In the genomic region with DNA sequence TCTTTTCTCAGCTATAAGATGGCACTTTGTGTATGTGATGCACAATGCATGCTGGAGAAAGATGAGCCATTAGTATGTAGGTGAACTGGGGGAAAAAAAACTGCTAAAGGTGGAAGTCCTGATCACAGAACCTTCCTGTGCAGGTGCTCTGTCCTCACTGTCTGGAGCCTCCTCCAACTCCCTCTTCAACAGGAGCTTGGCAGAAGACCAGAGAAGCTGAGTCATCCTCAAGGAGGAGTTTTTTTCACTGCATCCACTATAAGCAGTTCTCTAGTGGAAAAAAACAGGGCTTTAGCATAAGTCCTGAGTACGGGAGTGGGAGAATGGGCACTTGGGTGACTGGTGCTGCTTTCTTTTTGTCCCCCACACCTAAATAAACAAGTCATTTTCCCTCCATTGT, we compare ENCODE assay signal across 20 cellular contexts.
DNase-seq lines count a peak whose midpoint lies in the region; ATAC-seq and TF ChIP-seq lines count a peak whose summit lies in the region.
"Had no signal": no experiment of that assay in that cellular context is flagged by ENCODE, and none has a peak within 500 bp of the region (broad histone marks: within the 10 kb centered on the region; RNA-seq: fewer than 3 reads in every experiment).

No MANE protein-coding gene starts in this region.

- TF ChIP-seq CTCF in AG10803 (conservative IDR thresholded peaks at IDR 0.05; ENCODE audit: low read length) = no peak
- no peak for TF ChIP-seq CTCF in lower lobe of right lung (IDR thresholded peaks at IDR 0.05)
- TF ChIP-seq CTCF in spleen (IDR thresholded peaks at IDR 0.05 in 8 of 11, conservative IDR thresholded peaks at IDR 0.05 in 3 of 11) = no peak

- intact Hi-C loops in lower lobe of right lung (cut with DNase I) (no loop called here), spleen (cut with DNase I; ENCODE audit: low total_unique reads) (no loop called here), left ventricle myocardium superior (cut with micrococcal nuclease) (no loop called here)

- H3K36me3 ChIP-seq in lower lobe of right lung (no peaks in the 10 kb centered on the region), spleen (no peaks in the 10 kb centered on the region)

- H3K9me3 ChIP-seq in lower lobe of right lung = no peaks in the 10 kb centered on the region
- H3K9me3 ChIP-seq in spleen = peaks cover 0 to 7% (median 0%) of the 10 kb centered on the region in 8 donors

- H3K4me1 ChIP-seq in lower lobe of right lung = no peaks in the 10 kb centered on the region
- no peaks in the 10 kb centered on the region for H3K4me1 ChIP-seq in spleen

- peak; percentile 29 for DNase-seq in AG10803 (ENCODE audit: low read depth)
- DNase-seq in HT1080 (ENCODE audit: low read depth) = peak; percentile 66
- peak; percentile 64 for DNase-seq in astrocyte of the hippocampus (ENCODE audit: low read depth, low spot score)
- DNase-seq in lower lobe of right lung = no peak
- DNase-seq in spleen = no peak
- DNase-seq in DMS79 treated with DMSO at 0.1 percent for 48 hours (lab: John Stamatoyannopoulos, UW) = no peak
- no peak for DNase-seq in left ventricle myocardium superior
- DNase-seq: activated CD8-positive, alpha-beta T cell treated with anti-CD3 and anti-CD28 coated beads for 36 hours; activated naive CD8-positive, alpha-beta T cell treated with anti-CD3 and anti-CD28 coated beads, Interleukin-2, amount 10 ng/mL, durations not matched to agents 7 days and 5 days; activated T-cell treated with anti-CD3 and anti-CD28 coated beads, Interleukin-2, amount 50 U/mL, for 48 hours; CD4-positive, CD25-positive, alpha-beta regulatory T cell; effector memory CD4-positive, alpha-beta T cell; H9; naive B cell; NCI-H187 treated with DMSO at 0.1 percent for 48 hours; NCI-H524 treated with DMSO at 0.1 percent for 48 hours; stimulated activated naive CD4-positive, alpha-beta T cell treated with Interleukin-2 at 50 U/mL for 16 hours had no signal

- ATAC-seq in lower lobe of right lung = peak; percentile 59 to 77
- no peak for ATAC-seq in GM18517 (IDR thresholded peaks at IDR 0.05; ENCODE audit: unreplicated experiment)
- ATAC-seq in left ventricle myocardium superior = no peak
- ATAC-seq: activated CD8-positive, alpha-beta T cell treated with anti-CD3 and anti-CD28 coated beads for 36 hours; GM12878 had no signal

- H3K27ac ChIP-seq in lower lobe of right lung (no peak overlapping the region), spleen (no peak overlapping the region)
- H3K27ac ChIP-seq: VCaP had no signal

- TF ChIP-seq POLR2A in spleen (IDR thresholded peaks at IDR 0.05) = no peak

- 61 to 73% (median 67%) methylated on average over 1 of the region's 1 CpG for WGBS in spleen, 5 donors

- no peaks in the 10 kb centered on the region for H3K27me3 ChIP-seq in lower lobe of right lung (ENCODE audit: low read depth)
- no peaks in the 10 kb centered on the region for H3K27me3 ChIP-seq in spleen (replicated peaks in 1 of 7)

- no peak overlapping the region for H3K4me3 ChIP-seq in AG10803 (ENCODE audit: low read length)
- H3K4me3 ChIP-seq in lower lobe of right lung = no peak overlapping the region
- H3K4me3 ChIP-seq in spleen = no peak overlapping the region
- H3K4me3 ChIP-seq: GM12878 had no signal

Comparison
In these comparisons a context has a peak if more than half of its experiments do, and no peak if none do; other contexts are left out.
1. DNase-seq: peak in AG10803 (single experiment), HT1080 (single experiment) and astrocyte of the hippocampus (single experiment); none in lower lobe of right lung (single experiment), spleen (single experiment), DMS79 treated with DMSO at 0.1 percent for 48 hours (single experiment) and left ventricle myocardium superior (single experiment).
2. ATAC-seq: peak in lower lobe of right lung (2 of 2); none in GM18517 (single experiment) and left ventricle myocardium superior (single experiment).